In genomic region chr2:30894498-30895119, GRCh38 we compare ENCODE assay signal across 23 cellular contexts.
"Had no signal": no experiment of that assay in that cellular context is flagged by ENCODE, and none has a peak within 500 bp of the region (broad histone marks: within the 10 kb centered on the region; RNA-seq: fewer than 3 reads in every experiment).

No MANE protein-coding gene starts in this region.

- H3K36me3 Mint-ChIP-seq: activated naive CD8-positive, alpha-beta T cell; natural killer cell had no signal

- H3K4me1 ChIP-seq: body of pancreas, left lung, parathyroid adenoma, tibial nerve, uterus had no signal

- H3K4me1 Mint-ChIP-seq: central memory CD8-positive, alpha-beta T cell; natural killer cell had no signal

- H3K9me3 ChIP-seq: body of pancreas, left lung, neutrophil, uterus had no signal

- H3K27ac Mint-ChIP-seq: activated naive CD8-positive, alpha-beta T cell; natural killer cell had no signal

- H3K27ac ChIP-seq: body of pancreas, coronary artery, esophagus muscularis mucosa, left lung, neutrophil, parathyroid adenoma, tibial nerve, uterus had no signal

- H3K27me3 ChIP-seq: body of pancreas, left lung, neutrophil, tibial nerve, uterus had no signal

- DNase-seq: activated CD4-positive, alpha-beta T cell treated with anti-CD3 and anti-CD28 coated beads, Interleukin-2, amount 50 U/mL, for 1 hour; activated CD8-positive, alpha-beta memory T cell treated with anti-CD3 and anti-CD28 coated beads for 24 hours; activated gamma-delta T cell treated with Interleukin-2 at 50 U/mL for 16 hours; amygdala; body of pancreas; effector CD4-positive, alpha-beta T cell; hypothalamus; kidney; left lung; mesenchymal stem cell; natural killer cell; retina; small intestine; stimulated activated CD4-positive, alpha-beta T cell treated with anti-CD3 and anti-CD28 coated beads, Interleukin-4, amount 100 ng/mL, for 24 hours; stimulated activated naive CD4-positive, alpha-beta T cell; uterus had no signal

- H3K4me3 Mint-ChIP-seq: activated naive CD8-positive, alpha-beta T cell; central memory CD8-positive, alpha-beta T cell; natural killer cell had no signal

- H3K36me3 ChIP-seq: esophagus muscularis mucosa, left lung, neutrophil, tibial nerve, uterus had no signal

- ATAC-seq: body of pancreas, left lung had no signal

- H3K4me3 ChIP-seq: body of pancreas, coronary artery, esophagus muscularis mucosa, left lung, tibial nerve, uterus had no signal

- H3K9me3 Mint-ChIP-seq: central memory CD8-positive, alpha-beta T cell; natural killer cell had no signal

- H3K9ac ChIP-seq: parathyroid adenoma had no signal
